13 cellular contexts compared by ENCODE assay signal in the genomic region with DNA sequence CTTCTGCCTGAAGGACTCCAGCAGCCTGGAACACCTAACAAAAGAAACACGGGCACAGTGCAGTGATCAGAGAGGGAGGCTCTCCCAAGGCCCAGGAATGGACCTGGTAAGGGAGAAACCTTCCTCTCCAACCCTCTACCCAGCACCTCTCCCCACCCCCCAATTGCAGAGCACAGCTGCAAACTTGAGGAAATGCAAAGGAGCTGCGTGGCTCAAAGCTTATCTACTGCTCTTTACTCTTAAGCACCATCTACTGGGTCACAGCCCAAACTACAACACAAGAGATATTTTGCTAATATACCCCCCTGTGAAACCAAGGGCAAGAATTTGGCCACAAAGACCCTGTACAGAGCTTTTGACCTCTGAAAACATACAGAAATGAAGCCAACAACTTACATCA.
DNase-seq lines count a peak whose midpoint lies in the region; ATAC-seq and TF ChIP-seq lines count a peak whose summit lies in the region.
"Had no signal": no experiment of that assay in that cellular context is flagged by ENCODE, and none has a peak within 500 bp of the region (broad histone marks: within the 10 kb centered on the region; RNA-seq: fewer than 3 reads in every experiment).

No MANE protein-coding gene starts in this region.

- H3K4me3 ChIP-seq in right atrium auricular region (no peak overlapping the region), ovary (no peak overlapping the region)

- DNase-seq in left ventricle myocardium superior (no peak), right atrium auricular region (ENCODE audit: low spot score) (no peak), UCSD-AML1 (lab: John Stamatoyannopoulos, UW; ENCODE audit: unreplicated experiment) (peak; percentile 20), type B pancreatic cell (ENCODE audit: extremely low spot score, unreplicated experiment) (no peak), NCI-H2196 treated with DMSO at 0.1 percent for 48 hours (lab: John Stamatoyannopoulos, UW; ENCODE audit: unreplicated experiment) (no peak), ovary (no peak), RWPE1 (ENCODE audit: low spot score) (no peak)
- DNase-seq: CD4-positive, CD25-positive, alpha-beta regulatory T cell; NCI-H524 treated with DMSO at 0.1 percent for 48 hours had no signal

- H3K27me3 ChIP-seq in right atrium auricular region (no peaks in the 10 kb centered on the region), ovary (no peaks in the 10 kb centered on the region)

- peak in 1 of 2 donors; percentile 45 for TF ChIP-seq CTCF in right atrium auricular region (IDR thresholded peaks at IDR 0.05)
- peak; percentile 46 for TF ChIP-seq CTCF in type B pancreatic cell (conservative IDR thresholded peaks at IDR 0.05)
- TF ChIP-seq CTCF in ovary (IDR thresholded peaks at IDR 0.05): no peak
- TF ChIP-seq CTCF in RWPE1 (conservative IDR thresholded peaks at IDR 0.05; ENCODE audit: low read depth): no peak

- 45 to 60% (median 50%) methylated on average over 2 of the region's 2 CpGs for WGBS in ovary, 3 donors

- no peak for TF ChIP-seq POLR2A in ovary (IDR thresholded peaks at IDR 0.05)

- H3K27ac ChIP-seq in right atrium auricular region (no peak overlapping the region), ovary (no peak overlapping the region), RWPE1 (no peak overlapping the region)

- H3K4me3 Mint-ChIP-seq in type B pancreatic cell: no peak overlapping the region
- H3K4me3 Mint-ChIP-seq: CD4-positive, CD25-positive, alpha-beta regulatory T cell; dendritic cell treated with granulocyte-macrophage colony-stimulating factor and Interleukin-4, amounts not matched to agents 40 ng/mL and 50 ng/mL, for 4 days; memory B cell had no signal

- peaks cover 10% of the 10 kb centered on the region for H3K9me3 Mint-ChIP-seq in type B pancreatic cell

- H3K36me3 Mint-ChIP-seq in type B pancreatic cell: no peaks in the 10 kb centered on the region
- H3K36me3 Mint-ChIP-seq: CD4-positive, CD25-positive, alpha-beta regulatory T cell; memory B cell had no signal

- H3K4me1 ChIP-seq in right atrium auricular region: no peaks in the 10 kb centered on the region
- H3K4me1 ChIP-seq in ovary (ENCODE audit: insufficient read depth): no peaks in the 10 kb centered on the region

- TF ChIP-seq EP300 in ovary (IDR thresholded peaks at IDR 0.05): no peak

- no peaks in the 10 kb centered on the region for H3K4me1 Mint-ChIP-seq in type B pancreatic cell (ENCODE audit: unreplicated experiment)
- H3K4me1 Mint-ChIP-seq: CD4-positive, CD25-positive, alpha-beta regulatory T cell; memory B cell had no signal

- POLR2A ChIA-PET in RWPE1 (lab: Yijun Ruan, JAX; ENCODE audit: low non-redundant PET): no interaction called here

- no peak overlapping the region for H3K27ac Mint-ChIP-seq in type B pancreatic cell
- H3K27ac Mint-ChIP-seq: CD4-positive, CD25-positive, alpha-beta regulatory T cell; dendritic cell treated with granulocyte-macrophage colony-stimulating factor and Interleukin-4, amounts not matched to agents 40 ng/mL and 50 ng/mL, for 4 days; memory B cell had no signal

- H3K36me3 ChIP-seq in right atrium auricular region: no peaks in the 10 kb centered on the region
- H3K36me3 ChIP-seq in ovary: no peaks in the 10 kb centered on the region

- CTCF ChIA-PET in RWPE1 (lab: Yijun Ruan, JAX): no interaction called here

- H3K27me3 Mint-ChIP-seq in type B pancreatic cell: no peaks in the 10 kb centered on the region
- H3K27me3 Mint-ChIP-seq: CD4-positive, CD25-positive, alpha-beta regulatory T cell; dendritic cell treated with granulocyte-macrophage colony-stimulating factor and Interleukin-4, amounts not matched to agents 40 ng/mL and 50 ng/mL, for 4 days; memory B cell had no signal

- H3K9me3 ChIP-seq in right atrium auricular region (peaks cover 0 to 2% of the 10 kb centered on the region in 2 donors), ovary (no peaks in the 10 kb centered on the region)

- intact Hi-C loops in left ventricle myocardium superior (cut with micrococcal nuclease): loop anchor here (10.0 kb wide), 1 partner anchor 213 kb away; no protein-coding TSS in a partner anchor
- intact Hi-C loops in ovary (cut with DNase I): loop anchor here in 1 of 4 donors (5.0 kb wide), 1 partner anchor 481 kb away; no protein-coding TSS in a partner anchor

- ATAC-seq in left ventricle myocardium superior (peak; percentile 26), HG03354 (IDR thresholded peaks at IDR 0.05; ENCODE audit: poor library complexity, severe bottlenecking, unreplicated experiment) (peak; percentile 90)
- ATAC-seq: HCT116 had no signal
